In the genomic region with DNA sequence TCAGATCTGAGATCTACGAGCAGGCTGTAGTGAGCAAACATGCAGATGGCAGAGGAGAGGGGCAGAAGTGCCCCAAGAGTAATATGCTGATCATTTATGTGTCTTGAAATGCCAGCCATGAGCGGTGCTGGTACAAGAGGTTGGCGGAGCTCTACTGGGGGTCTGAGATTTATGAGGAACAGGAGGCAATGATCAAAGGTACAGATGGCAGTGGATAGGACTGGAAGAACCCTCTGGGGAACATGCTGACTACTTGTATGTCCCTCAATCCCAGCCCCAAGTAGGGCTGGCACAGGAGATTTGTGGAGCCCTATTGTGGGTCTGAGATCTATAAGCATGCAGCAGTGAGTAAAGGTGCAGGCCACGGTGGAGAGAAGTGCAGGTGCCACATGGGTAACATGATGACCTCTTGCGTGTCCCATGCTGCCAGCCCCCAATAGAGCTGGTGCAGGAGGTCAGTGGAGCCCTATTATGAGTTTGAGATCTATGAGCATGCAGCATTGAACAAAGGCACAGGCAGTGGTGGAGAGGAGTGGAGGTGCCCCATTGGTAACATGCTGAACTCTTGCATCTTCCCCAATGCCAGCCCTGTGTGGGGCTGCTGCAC, we compare ENCODE assay signal across 33 cellular contexts.
"Had no signal": no experiment of that assay in that cellular context is flagged by ENCODE, and none has a peak within 500 bp of the region (broad histone marks: within the 10 kb centered on the region; RNA-seq: fewer than 3 reads in every experiment).

No MANE protein-coding gene starts in this region.

- H3K4me1 Mint-ChIP-seq: activated CD4-positive, alpha-beta T cell treated with anti-CD3 and anti-CD28 coated beads for 36 hours; activated CD4-positive, alpha-beta T cell treated with anti-CD3 and anti-CD28 coated beads, Interleukin-2, amount 10 ng/mL, durations not matched to agents 24 days and 14 days; activated CD8-positive, alpha-beta memory T cell treated with anti-CD3 and anti-CD28 coated beads, Interleukin-2, amount 10 ng/mL, durations not matched to agents 7 days and 5 days; activated naive CD4-positive, alpha-beta T cell treated with anti-CD3 and anti-CD28 coated beads, Interleukin-2, amount 50 U/mL, for 24 hours; activated naive CD8-positive, alpha-beta T cell treated with anti-CD3 and anti-CD28 coated beads for 36 hours; activated naive CD8-positive, alpha-beta T cell treated with anti-CD3 and anti-CD28 coated beads, Interleukin-2, amount 50 U/mL, for 24 hours; brain; endodermal cell had no signal

- H3K9me3 Mint-ChIP-seq: activated CD4-positive, alpha-beta T cell treated with anti-CD3 and anti-CD28 coated beads, Interleukin-2, amount 10 ng/mL, durations not matched to agents 24 days and 14 days; activated naive CD8-positive, alpha-beta T cell treated with anti-CD3 and anti-CD28 coated beads, Interleukin-2, amount 50 U/mL, for 24 hours; activated T-helper 1 cell treated with anti-CD3 and anti-CD28 coated beads, Interleukin-12 subunit alpha, Interleukin-12 subunit beta, Interleukin-2, Interleukin-4 antibody, amounts not matched to agents 30 ng/mL and 10 ng/mL and 1 ng/mL, durations not matched to agents 14 hours and 24 hours and 36 hours; activated T-helper 2 cell treated with anti-CD3 and anti-CD28 coated beads, Interferon-gamma antibody, Interleukin-2, Interleukin-4, amounts not matched to agents 10 μg/mL and 5 μg/mL and 100 μg/mL, durations not matched to agents 14 hours and 24 hours and 36 hours; dendritic cell treated with granulocyte-macrophage colony-stimulating factor and Interleukin-4, amounts not matched to agents 40 ng/mL and 50 ng/mL, for 4 days had no signal

- H3K4me3 ChIP-seq: adrenal gland, breast epithelium, cardiac muscle cell, colonic mucosa, dorsolateral prefrontal cortex had no signal

- H3K4me3 Mint-ChIP-seq: activated CD4-positive, alpha-beta memory T cell treated with anti-CD3 and anti-CD28 coated beads for 36 hours; activated CD4-positive, alpha-beta T cell treated with anti-CD3 and anti-CD28 coated beads for 36 hours; activated CD4-positive, alpha-beta T cell treated with anti-CD3 and anti-CD28 coated beads, Interleukin-2, amount 10 ng/mL, durations not matched to agents 24 days and 14 days; activated CD8-positive, alpha-beta memory T cell treated with anti-CD3 and anti-CD28 coated beads, Interleukin-2, amount 10 ng/mL, durations not matched to agents 7 days and 5 days; activated CD8-positive, alpha-beta T cell treated with anti-CD3 and anti-CD28 coated beads, Interleukin-2, amount 10 ng/mL, durations not matched to agents 7 days and 5 days; activated naive CD4-positive, alpha-beta T cell treated with anti-CD3 and anti-CD28 coated beads for 36 hours; activated naive CD4-positive, alpha-beta T cell treated with anti-CD3 and anti-CD28 coated beads, Interleukin-2, amount 50 U/mL, for 24 hours; activated naive CD8-positive, alpha-beta T cell treated with anti-CD3 and anti-CD28 coated beads for 36 hours; activated naive CD8-positive, alpha-beta T cell treated with anti-CD3 and anti-CD28 coated beads, Interleukin-2, amount 50 U/mL, for 24 hours; activated T-helper 1 cell treated with anti-CD3 and anti-CD28 coated beads, Interleukin-12 subunit alpha, Interleukin-12 subunit beta, Interleukin-2, Interleukin-4 antibody, amounts not matched to agents 30 ng/mL and 10 ng/mL and 1 ng/mL, durations not matched to agents 14 hours and 24 hours and 36 hours; brain; dendritic cell treated with granulocyte-macrophage colony-stimulating factor and Interleukin-4, amounts not matched to agents 40 ng/mL and 50 ng/mL, for 4 days; endodermal cell had no signal

- DNase-seq: activated CD4-positive, alpha-beta memory T cell treated with anti-CD3 and anti-CD28 coated beads for 36 hours; activated CD4-positive, alpha-beta T cell treated with anti-CD3 and anti-CD28 coated beads for 36 hours; activated CD4-positive, alpha-beta T cell treated with anti-CD3 and anti-CD28 coated beads, Interleukin-2, amount 10 ng/mL, durations not matched to agents 24 days and 14 days; activated CD4-positive, CD25-positive, alpha-beta regulatory T cell; activated CD4-positive, CD25-positive, alpha-beta regulatory T cell treated with anti-CD3 and anti-CD28 coated beads, Interleukin-2, amount 50 U/mL, for 72 hours; activated CD8-positive, alpha-beta memory T cell treated with anti-CD3 and anti-CD28 coated beads, Interleukin-2, amount 10 ng/mL, durations not matched to agents 7 days and 5 days; activated CD8-positive, alpha-beta memory T cell treated with anti-CD3 and anti-CD28 coated beads, Interleukin-2, amount 50 U/mL, for 4 hours; activated CD8-positive, alpha-beta T cell treated with anti-CD3 and anti-CD28 coated beads, Interleukin-2, amount 10 ng/mL, durations not matched to agents 7 days and 5 days; activated effector memory CD4-positive, alpha-beta T cell treated with anti-CD3 and anti-CD28 coated beads, Interleukin-2, amount 50 U/mL, for 16 hours; activated naive CD4-positive, alpha-beta T cell treated with anti-CD3 and anti-CD28 coated beads for 36 hours; activated naive CD8-positive, alpha-beta T cell treated with anti-CD3 and anti-CD28 coated beads for 36 hours; activated naive CD8-positive, alpha-beta T cell treated with anti-CD3 and anti-CD28 coated beads, Interleukin-2, amount 50 U/mL, for 24 hours; activated T-cell treated with anti-CD3 and anti-CD28 coated beads, Interleukin-2, amount 50 U/mL, for 1 hour; activated T-cell treated with anti-CD3 and anti-CD28 coated beads, Interleukin-2, amount 50 U/mL, for 48 hours; adrenal gland; amygdala; aorta; central memory CD4-positive, alpha-beta T cell; cerebellar nuclear complex; colonic mucosa; dorsolateral prefrontal cortex; effector memory CD4-positive, alpha-beta T cell; foreskin fibroblast; T-helper 2 cell had no signal

- H3K36me3 Mint-ChIP-seq: activated CD4-positive, alpha-beta memory T cell treated with anti-CD3 and anti-CD28 coated beads for 36 hours; activated CD8-positive, alpha-beta memory T cell treated with anti-CD3 and anti-CD28 coated beads, Interleukin-2, amount 10 ng/mL, durations not matched to agents 7 days and 5 days; activated naive CD4-positive, alpha-beta T cell treated with anti-CD3 and anti-CD28 coated beads, Interleukin-2, amount 50 U/mL, for 24 hours; activated naive CD8-positive, alpha-beta T cell treated with anti-CD3 and anti-CD28 coated beads for 36 hours; brain had no signal

- H3K27ac Mint-ChIP-seq: activated CD4-positive, alpha-beta memory T cell treated with anti-CD3 and anti-CD28 coated beads for 36 hours; activated CD4-positive, alpha-beta T cell treated with anti-CD3 and anti-CD28 coated beads for 36 hours; activated CD4-positive, alpha-beta T cell treated with anti-CD3 and anti-CD28 coated beads, Interleukin-2, amount 10 ng/mL, durations not matched to agents 24 days and 14 days; activated CD8-positive, alpha-beta memory T cell treated with anti-CD3 and anti-CD28 coated beads, Interleukin-2, amount 10 ng/mL, durations not matched to agents 7 days and 5 days; activated CD8-positive, alpha-beta T cell treated with anti-CD3 and anti-CD28 coated beads, Interleukin-2, amount 10 ng/mL, durations not matched to agents 7 days and 5 days; activated naive CD4-positive, alpha-beta T cell treated with anti-CD3 and anti-CD28 coated beads for 36 hours; activated naive CD4-positive, alpha-beta T cell treated with anti-CD3 and anti-CD28 coated beads, Interleukin-2, amount 50 U/mL, for 24 hours; activated naive CD8-positive, alpha-beta T cell treated with anti-CD3 and anti-CD28 coated beads for 36 hours; activated naive CD8-positive, alpha-beta T cell treated with anti-CD3 and anti-CD28 coated beads, Interleukin-2, amount 50 U/mL, for 24 hours; activated T-helper 1 cell treated with anti-CD3 and anti-CD28 coated beads, Interleukin-12 subunit alpha, Interleukin-12 subunit beta, Interleukin-2, Interleukin-4 antibody, amounts not matched to agents 30 ng/mL and 10 ng/mL and 1 ng/mL, durations not matched to agents 14 hours and 24 hours and 36 hours; activated T-helper 2 cell treated with anti-CD3 and anti-CD28 coated beads, Interferon-gamma antibody, Interleukin-2, Interleukin-4, amounts not matched to agents 10 μg/mL and 5 μg/mL and 100 μg/mL, durations not matched to agents 14 hours and 24 hours and 36 hours; brain; dendritic cell treated with granulocyte-macrophage colony-stimulating factor and Interleukin-4, amounts not matched to agents 40 ng/mL and 50 ng/mL, for 4 days; endodermal cell had no signal

- H3K27ac ChIP-seq: adrenal gland, breast epithelium, cardiac muscle cell, colonic mucosa, dorsolateral prefrontal cortex had no signal

- H3K9me3 ChIP-seq: adrenal gland, breast epithelium, colonic mucosa had no signal

- ATAC-seq: activated CD4-positive, alpha-beta T cell treated with anti-CD3 and anti-CD28 coated beads for 36 hours; activated CD8-positive, alpha-beta memory T cell treated with anti-CD3 and anti-CD28 coated beads, Interleukin-2, amount 10 ng/mL, durations not matched to agents 7 days and 5 days; activated CD8-positive, alpha-beta T cell treated with anti-CD3 and anti-CD28 coated beads, Interleukin-2, amount 10 ng/mL, durations not matched to agents 7 days and 5 days; activated naive CD8-positive, alpha-beta T cell treated with anti-CD3 and anti-CD28 coated beads, Interleukin-2, amount 50 U/mL, for 24 hours; esophagus mucosa had no signal

- H3K27me3 Mint-ChIP-seq: activated CD4-positive, alpha-beta T cell treated with anti-CD3 and anti-CD28 coated beads, Interleukin-2, amount 10 ng/mL, durations not matched to agents 24 days and 14 days; activated naive CD4-positive, alpha-beta T cell treated with anti-CD3 and anti-CD28 coated beads, Interleukin-2, amount 50 U/mL, for 24 hours; dendritic cell treated with granulocyte-macrophage colony-stimulating factor and Interleukin-4, amounts not matched to agents 40 ng/mL and 50 ng/mL, for 4 days had no signal

- H3K36me3 ChIP-seq: adrenal gland, breast epithelium, cardiac muscle cell, colonic mucosa had no signal

- H3K4me1 ChIP-seq: adrenal gland, breast epithelium, colonic mucosa had no signal

- H3K27me3 ChIP-seq: adrenal gland, cardiac muscle cell, colonic mucosa had no signal
